In the genomic region with DNA sequence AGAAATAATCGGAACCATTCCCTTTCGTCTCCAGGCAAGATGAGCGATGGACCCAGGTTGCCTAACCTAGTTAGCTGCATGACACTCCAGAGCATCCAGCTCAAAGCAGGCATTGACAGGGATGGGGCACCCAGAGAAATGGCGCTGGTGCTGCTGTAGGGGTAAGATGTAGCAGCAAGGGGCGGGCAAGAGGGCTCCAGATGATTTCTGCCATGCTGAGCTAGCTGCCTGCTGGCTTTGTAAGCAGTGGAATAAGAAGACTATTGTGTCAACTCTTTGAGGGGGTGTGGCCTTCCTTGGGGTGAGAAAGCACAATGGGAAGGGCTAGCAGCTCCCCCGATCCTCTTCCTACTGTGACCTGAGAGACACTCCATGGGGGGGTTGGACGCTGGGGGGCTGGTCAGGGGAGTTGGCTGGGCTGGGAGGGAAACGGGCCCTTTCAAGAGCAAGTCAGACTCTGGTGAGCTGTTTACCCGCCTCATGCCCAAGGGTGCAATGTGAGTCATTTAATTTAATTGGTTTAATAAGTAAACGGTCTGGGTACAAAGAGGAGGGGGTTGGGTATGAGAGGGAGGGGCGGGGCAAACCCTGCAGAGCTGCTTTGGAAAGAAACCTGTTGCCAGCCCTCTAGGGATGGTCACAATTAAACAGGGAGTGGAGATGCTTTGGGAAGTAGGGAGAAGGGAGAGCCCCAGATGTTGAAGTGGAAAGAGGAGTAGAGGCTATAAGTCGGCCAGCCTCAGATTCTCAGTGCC, we compare ENCODE assay signal across 9 cellular contexts. TPM values are rescaled to one million over a fixed set of nuclear protein-coding genes. Genes with fewer than 3 reads are reported as not detected.
DNase-seq lines count a peak whose midpoint lies in the region; ATAC-seq, FAIRE-seq and TF ChIP-seq lines count a peak whose summit lies in the region.
"Had no signal": no experiment of that assay in that cellular context is flagged by ENCODE, and none has a peak within 500 bp of the region (broad histone marks: within the 10 kb centered on the region; RNA-seq: fewer than 3 reads in every experiment).

No MANE protein-coding gene starts in this region.

- intact Hi-C loops in left ventricle myocardium superior (cut with micrococcal nuclease): no loop called here

- peak overlapping the region; percentile 35 for H3K4me2 ChIP-seq in OCI-LY1 (ENCODE audit: low read length)

- H3K36me3 ChIP-seq in OCI-LY1 (ENCODE audit: insufficient read depth, low read length) (no peaks in the 10 kb centered on the region), small intestine (ENCODE audit: control insufficient read depth in 2 of 2, insufficient read depth in 2 of 2, low read length in 2 of 2) (no peaks in the 10 kb centered on the region)

- peak overlapping the region; percentile 5; the same call in 1 of the 2 replicates for H3K9ac ChIP-seq in OCI-LY1 (ENCODE audit: low read length)

- H3K79me2 ChIP-seq in OCI-LY1 (ENCODE audit: insufficient read depth, low read length): no peaks in the 10 kb centered on the region

- H4K20me1 ChIP-seq in OCI-LY1 (ENCODE audit: insufficient read depth, low read length): no peaks in the 10 kb centered on the region

- peaks cover 31% of the 10 kb centered on the region for H3K4me1 ChIP-seq in OCI-LY1 (ENCODE audit: insufficient read depth, low read length, severe bottlenecking)
- peaks cover 0 to 6% of the 10 kb centered on the region in 2 donors for H3K4me1 ChIP-seq in small intestine (ENCODE audit: control insufficient read depth in 2 of 2, insufficient read depth in 1 of 2, low read depth in 1 of 2, low read length in 1 of 2)

- peak; percentile 13 for FAIRE-seq in HTR-8/SVneo (lab: Jason Lieb, UNC)
- no peak for FAIRE-seq in small intestine (lab: Jason Lieb, UNC)
- FAIRE-seq: TTC549 had no signal

- peak overlapping the region; percentile 68 for H3K27ac ChIP-seq in OCI-LY1 (ENCODE audit: low read depth, low read length, poor library complexity, severe bottlenecking)
- peak overlapping the region in 1 of 2 donors; percentile 40 for H3K27ac ChIP-seq in small intestine (ENCODE audit: low read depth in 1 of 2, low read length in 1 of 2)

- H3K9me2 ChIP-seq in OCI-LY1 (ENCODE audit: low read depth, low read length): no peaks in the 10 kb centered on the region

- no peak for TF ChIP-seq CTCF in OCI-LY1 (IDR thresholded peaks at IDR 0.05; ENCODE audit: low read length)

- H3K27me3 ChIP-seq in OCI-LY1 (ENCODE audit: insufficient read depth, low read length) (peaks cover 6% of the 10 kb centered on the region; the same call in 1 of the 2 replicates), small intestine (ENCODE audit: control insufficient read depth in 2 of 2, insufficient read depth in 2 of 2, low read length in 2 of 2) (no peaks in the 10 kb centered on the region)

- no peak overlapping the region for H2AFZ ChIP-seq in OCI-LY1 (ENCODE audit: low read length)

- DNase-seq in HTR-8/SVneo (ENCODE audit: insufficient read length, low spot score): no peak
- DNase-seq in left ventricle myocardium superior: no peak
- DNase-seq in small intestine: peak; percentile 66
- no peak for DNase-seq in HUDEP-2 (lab: John Stamatoyannopoulos, UW; ENCODE audit: unreplicated experiment in 76 of 76)
- DNase-seq in SW 1271 (lab: John Stamatoyannopoulos, UW): no peak
- DNase-seq in stimulated activated CD4-positive, alpha-beta T cell treated with anti-CD3 and anti-CD28 coated beads, Interleukin-4, amount 100 ng/mL, for 24 hours: no peak
- DNase-seq in activated T-cell treated with anti-CD3 and anti-CD28 coated beads for 4 hours: no peak

- ATAC-seq in left ventricle myocardium superior: peak; percentile 20

- H3K4me3 ChIP-seq in OCI-LY1 (ENCODE audit: low read depth, low read length, poor library complexity, severe bottlenecking): peak overlapping the region; percentile 1
- no peak overlapping the region for H3K4me3 ChIP-seq in small intestine (ENCODE audit: low read depth in 1 of 2, low read length in 2 of 2)

- H3F3A ChIP-seq in OCI-LY1 (ENCODE audit: insufficient read depth, low read length): no peaks in the 10 kb centered on the region

- 25 to 45% (median 42%) methylated on average over 12 of the region's 12 CpGs for WGBS in small intestine, 3 donors

- peaks cover 8% of the 10 kb centered on the region; the same call in 1 of the 2 replicates for H3K9me3 ChIP-seq in OCI-LY1 (ENCODE audit: low read length)
- H3K9me3 ChIP-seq in small intestine (ENCODE audit: control insufficient read depth, low read depth): no peaks in the 10 kb centered on the region

RNA-seq across cellular contexts. Expression of gene B4GALNT3, which starts 50.5 kb away (rescaled TPM):
- total RNA-seq in left ventricle myocardium superior: 49.6 TPM
- 1 to 10 TPM in 1 of 3 donors, under 1 TPM in 1, not detected in 1; 0.45 to 6.6 TPM for polyA plus RNA-seq in small intestine
